Comparison of ENCODE assay signal across 1 cellular context in the genomic region with DNA sequence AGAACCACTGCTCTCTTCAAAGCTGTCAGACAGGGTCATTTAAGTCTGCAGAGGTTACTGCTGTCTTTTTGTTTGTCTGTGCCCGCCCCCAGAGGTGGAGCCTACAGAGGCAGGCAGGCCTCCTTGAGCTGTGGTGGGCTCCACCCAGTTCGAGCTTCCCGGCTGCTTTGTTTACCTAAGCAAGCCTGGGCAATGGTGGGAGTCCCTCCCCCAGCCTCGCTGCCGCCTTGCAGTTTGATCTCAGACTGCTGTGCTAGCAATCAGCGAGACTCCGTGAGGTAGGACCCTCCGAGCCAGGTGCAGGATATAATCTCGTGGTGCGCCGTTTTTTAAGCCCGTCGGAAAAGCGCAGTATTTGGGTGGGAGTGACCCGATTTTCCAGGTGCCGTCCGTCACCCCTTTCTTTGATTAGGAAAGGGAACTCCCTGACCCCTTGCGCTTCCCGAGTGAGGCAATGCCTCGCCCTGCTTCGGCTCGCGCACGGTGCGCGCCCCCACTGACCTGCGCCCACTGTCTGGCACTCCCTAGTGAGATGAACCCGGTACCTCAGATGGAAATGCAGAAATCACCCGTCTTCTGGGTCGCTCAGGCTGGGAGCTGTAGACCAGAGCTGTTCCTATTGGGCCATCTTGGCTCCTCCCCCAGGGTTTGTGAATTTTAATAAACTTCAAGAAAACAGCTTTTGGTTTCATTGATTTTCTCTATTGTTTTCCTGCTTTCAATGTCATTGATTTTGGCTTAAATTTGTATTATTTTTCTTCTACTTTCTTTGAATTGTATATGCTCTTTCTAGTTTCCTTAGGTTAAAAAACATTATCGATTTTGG.
TF ChIP-seq lines count a peak whose summit lies in the region.

No MANE protein-coding gene starts in this region.

TF ChIP-seq in H1, 55 proteins besides CTCF, POLR2A, EP300 and RAD21:
- TF ChIP-seq KDM4A (IDR thresholded peaks at IDR 0.05; ENCODE audit: low read depth, low read length, severe bottlenecking): peak; percentile 39
TF ChIP-seq in H1: peak in this region for 1; not testable (repeated sequence) for 54.
